Comparison of ENCODE assay signal across 1 cellular context in genomic region chr14:68792830-68793733, GRCh38.
A peak's percentile ranks its signal among the peaks of the same experiment; 100 is the strongest.
TF ChIP-seq lines count a peak whose summit lies in the region.

ZFP36L1 (minus strand) TSS chr14:68793067; CDS start chr14:68792938, 129 bp downstream.

TF ChIP-seq in GM12878, 131 proteins besides CTCF, POLR2A, EP300 and RAD21 (continued from another document and continues in another):
- TF ChIP-seq E4F1 (IDR thresholded peaks at IDR 0.05; ENCODE audit: borderline replicate concordance, partially characterized antibody) (no peak), ZNF384 (IDR thresholded peaks at IDR 0.05; ENCODE audit: borderline replicate concordance, low read depth, low read length) (peak; percentile 91), SPI1 (IDR thresholded peaks at IDR 0.05; ENCODE audit: borderline replicate concordance, insufficient read depth, low read depth, low read length) (peak; percentile 60), IRF5 (IDR thresholded peaks at IDR 0.05; ENCODE audit: borderline replicate concordance) (no peak), RELB (IDR thresholded peaks at IDR 0.05; ENCODE audit: low read depth) (peak; percentile 79), MAX (IDR thresholded peaks at IDR 0.05; ENCODE audit: low read depth, low read length) (peak; percentile 3; the same call in 1 of the 2 replicates), ZNF622 (IDR thresholded peaks at IDR 0.05) (no peak), FOXK2 (IDR thresholded peaks at IDR 0.05) (no peak; the same call in 1 of the 2 replicates), GABPA (IDR thresholded peaks at IDR 0.05; ENCODE audit: low read depth) (no peak), IKZF2 (IDR thresholded peaks at IDR 0.05) (peak; percentile 79 to 84; a peak in 2 of 4 replicates), TARDBP (IDR thresholded peaks at IDR 0.05; ENCODE audit: borderline replicate concordance) (peak; percentile 25; the same call in 1 of the 2 replicates), SMAD1 (IDR thresholded peaks at IDR 0.05; ENCODE audit: low read depth, partially characterized antibody) (peak; percentile 97), NR2F1 (conservative IDR thresholded peaks at IDR 0.05) (0 out of 2 replicates have a peak, but pooled peaks have one; percentile 25), CBFB (IDR thresholded peaks at IDR 0.05; ENCODE audit: low read depth) (peak; percentile 96), STAT1 (conservative IDR thresholded peaks at IDR 0.05) (no peak), ATF2 (IDR thresholded peaks at IDR 0.05; ENCODE audit: low read length) (no peak), SMAD5 (IDR thresholded peaks at IDR 0.05; ENCODE audit: low read depth) (peak; percentile 98), SP1 (IDR thresholded peaks at IDR 0.05; ENCODE audit: low read depth, low read length) (peak; percentile 13), CHD1 (IDR thresholded peaks at IDR 0.05; ENCODE audit: low read depth, low read length) (peak; percentile 87; the same call in 1 of the 2 replicates), POLR2AphosphoS2 (IDR thresholded peaks at IDR 0.05; ENCODE audit: low read depth, low read length) (peak; percentile 99), ATF3 (IDR thresholded peaks at IDR 0.05; ENCODE audit: borderline replicate concordance, extremely low read depth, low read depth, low read length) (no peak), SKIL (IDR thresholded peaks at IDR 0.05; ENCODE audit: low read depth, poor library complexity, severe bottlenecking) (peak; percentile 15), REST (IDR thresholded peaks at IDR 0.05; ENCODE audit: low read depth, low read length) (peak; percentile 23; the same call in 1 of the 2 replicates), RCOR1 (conservative IDR thresholded peaks at IDR 0.05; ENCODE audit: low read depth, low read length) (0 out of 2 replicates have a peak, but pooled peaks have one; percentile 17), NFYA (IDR thresholded peaks at IDR 0.05; ENCODE audit: borderline replicate concordance, low read depth, low read length) (no peak), POLR2AphosphoS5 (IDR thresholded peaks at IDR 0.05; ENCODE audit: low read length) (peak; percentile 99), JUND (IDR thresholded peaks at IDR 0.05; ENCODE audit: low read depth, low read length) (0 out of 2 replicates have a peak, but pooled peaks have one; percentile 46), ZNF274 (IDR thresholded peaks at IDR 0.05; ENCODE audit: insufficient read depth, insufficient read length) (no peak), RUNX3 (IDR thresholded peaks at IDR 0.05; ENCODE audit: low read length) (no peak), BCL3 (IDR thresholded peaks at IDR 0.05; ENCODE audit: borderline replicate concordance, insufficient read depth, low read depth, low read length, poor library complexity, severe bottlenecking) (peak; percentile 43), POU2F2 (IDR thresholded peaks at IDR 0.05; ENCODE audit: borderline replicate concordance, low read depth, low read length) (peak; percentile 99), PRDM15 (CRISPR knock-in tag; IDR thresholded peaks at IDR 0.05) (no peak), EED (IDR thresholded peaks at IDR 0.05; ENCODE audit: low read depth) (peak; percentile 83), PBX3 (IDR thresholded peaks at IDR 0.05; ENCODE audit: insufficient replicate concordance, low read depth, low read length) (peak; percentile 93), FOXM1 (IDR thresholded peaks at IDR 0.05; ENCODE audit: low read depth, low read length) (no peak), RB1 (IDR thresholded peaks at IDR 0.05; ENCODE audit: borderline replicate concordance) (peak; percentile 52; the same call in 1 of the 2 replicates), TCF12 (IDR thresholded peaks at IDR 0.05; ENCODE audit: low read depth, low read length) (peak; percentile 70; the same call in 1 of the 2 replicates), CHD4 (IDR thresholded peaks at IDR 0.05) (no peak), TBL1XR1 (IDR thresholded peaks at IDR 0.05; ENCODE audit: low read depth, low read length) (no peak; the same call in none of the 2 replicates)
